In genomic region chr3:57572096-57572495, GRCh38 we compare ENCODE assay signal across 24 cellular contexts. TPM values are rescaled to one million over a fixed set of nuclear protein-coding genes. Genes with fewer than 3 reads are reported as not detected.
DNase-seq lines count a peak whose midpoint lies in the region; ATAC-seq and FAIRE-seq lines count a peak whose summit lies in the region.
"Had no signal": no experiment of that assay in that cellular context is flagged by ENCODE, and none has a peak within 500 bp of the region (broad histone marks: within the 10 kb centered on the region; RNA-seq: fewer than 3 reads in every experiment).

No MANE protein-coding gene starts in this region.

- no peak overlapping the region for H3K4me3 Mint-ChIP-seq in stimulated activated naive CD8-positive, alpha-beta T cell treated with anti-CD3 and anti-CD28 coated beads, Interleukin-15, amount 100 ng/mL, for 72 hours

- DNase-seq in left colon (no peak), renal cortical epithelial cell (ENCODE audit: low read depth) (peak; percentile 55), cerebellar nuclear complex (lab: John Stamatoyannopoulos, UW) (no peak), NK-92 (lab: John Stamatoyannopoulos, UW; ENCODE audit: unreplicated experiment) (no peak)
- DNase-seq in stimulated activated naive CD8-positive, alpha-beta T cell treated with anti-CD3 and anti-CD28 coated beads, Interleukin-15, amount 100 ng/mL, for 72 hours: no peak
- DNase-seq: BE2C, COR-L47, DMS 273 treated with DMSO at 0.1 percent for 48 hours, DND-41, GM23248, KBM-7, NCI-H1092, NCI-H1436, NCI-H187 treated with DMSO at 0.1 percent for 48 hours, NCI-H2107, NCI-H226, NCI-H510A treated with DMSO at 0.1 percent for 48 hours, NCI-H748 treated with DMSO at 0.1 percent for 48 hours, Peyer's patch had no signal

- peak; percentile 62 for FAIRE-seq in A204.1 (lab: Jason Lieb, UNC)
- FAIRE-seq in G401.6 (lab: Jason Lieb, UNC): peak; percentile 41
- FAIRE-seq: GM12891 had no signal

- ATAC-seq in left colon: peak; percentile 28
- no peak for ATAC-seq in stimulated activated naive CD8-positive, alpha-beta T cell treated with anti-CD3 and anti-CD28 coated beads, Interleukin-15, amount 100 ng/mL, for 72 hours
- ATAC-seq: SK-N-SH treated with all-trans-retinoic acid at 6 μM for 48 hours had no signal

- no peaks in the 10 kb centered on the region for H3K9me3 Mint-ChIP-seq in stimulated activated naive CD8-positive, alpha-beta T cell treated with anti-CD3 and anti-CD28 coated beads, Interleukin-15, amount 100 ng/mL, for 72 hours

- intact Hi-C loops in left colon (cut with DNase I, micrococcal nuclease): no loop called here

- H3K4me1 Mint-ChIP-seq in stimulated activated naive CD8-positive, alpha-beta T cell treated with anti-CD3 and anti-CD28 coated beads, Interleukin-15, amount 100 ng/mL, for 72 hours: peaks cover 15% of the 10 kb centered on the region

- peak overlapping the region in 1 of 2 donors; percentile 33 for H3K27ac Mint-ChIP-seq in stimulated activated naive CD8-positive, alpha-beta T cell treated with anti-CD3 and anti-CD28 coated beads, Interleukin-15, amount 100 ng/mL, for 72 hours

- no peaks in the 10 kb centered on the region for H3K27me3 Mint-ChIP-seq in stimulated activated naive CD8-positive, alpha-beta T cell treated with anti-CD3 and anti-CD28 coated beads, Interleukin-15, amount 100 ng/mL, for 72 hours

RNA-seq across cellular contexts. Expression of gene PDE12, which starts 16.0 kb away (rescaled TPM):
- total RNA-seq in left colon (10 to 100 TPM; 19.8 to 24.6 TPM), renal cortical epithelial cell (19.8 and 27.3 TPM in 2 replicates)

RNA-seq across cellular contexts. Expression of gene ARF4, which starts 25.0 kb away (rescaled TPM):
- total RNA-seq in left colon (100 to 1,000 TPM; 148 to 159 TPM), renal cortical epithelial cell (244 and 291 TPM in 2 replicates)

RNA-seq across cellular contexts. Expression of gene DNAH12, which starts 28.0 kb away (rescaled TPM):
- total RNA-seq in left colon (under 1 TPM; 0.09 to 0.17 TPM), renal cortical epithelial cell (0.17 and 0.25 TPM in 2 replicates)
- total RNA-seq: A673 had no signal
